ENCODE assay signal across 8 cellular contexts in the genomic region with DNA sequence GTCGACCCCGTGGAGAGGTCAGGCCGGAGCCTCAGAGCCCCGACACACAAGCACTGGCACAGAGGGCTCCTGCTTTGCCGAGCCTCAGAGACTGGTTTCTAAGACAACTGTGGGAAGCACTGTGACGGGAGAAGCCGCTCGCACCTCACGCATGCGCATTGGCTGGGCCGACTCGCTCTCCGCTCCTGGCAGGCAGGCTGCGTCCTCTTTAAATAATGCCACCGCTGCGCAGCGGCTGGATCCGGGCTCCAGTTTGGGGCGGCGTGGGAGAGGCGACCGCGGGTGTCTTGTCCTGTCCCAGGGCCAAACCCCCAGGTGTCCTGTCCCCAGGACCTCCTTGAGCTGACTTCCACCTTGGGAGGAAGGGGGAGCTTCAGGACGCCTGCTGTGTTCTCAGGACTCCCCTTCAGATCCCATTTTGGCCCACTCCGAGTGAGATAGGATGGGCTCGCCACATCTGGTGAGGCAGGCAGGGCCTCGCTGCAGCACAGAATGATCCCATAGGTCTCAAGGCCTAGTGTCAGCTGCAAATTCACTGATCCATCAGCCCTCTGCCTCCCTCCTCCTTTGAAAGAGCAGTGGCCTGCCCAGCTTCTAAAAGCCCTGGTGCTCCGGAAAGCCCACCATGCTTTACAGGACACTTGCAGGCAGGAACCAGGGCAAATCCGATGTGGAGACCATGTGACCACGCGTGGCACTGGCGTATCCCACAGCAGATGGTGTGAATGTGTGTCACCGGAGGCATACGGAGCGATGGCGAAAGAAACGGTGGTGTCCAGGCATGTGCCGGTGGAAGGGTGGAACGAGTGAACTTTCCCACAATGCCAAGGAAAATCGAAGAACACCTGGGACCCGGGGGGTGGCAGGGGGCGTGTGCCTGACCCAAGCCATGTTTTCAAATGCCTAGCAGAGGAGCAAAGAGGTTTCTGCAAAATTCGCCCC.
A peak's percentile ranks its signal among the peaks of the same experiment; 100 is the strongest.
DNase-seq lines count a peak whose midpoint lies in the region; ATAC-seq and TF ChIP-seq lines count a peak whose summit lies in the region.

No MANE protein-coding gene starts in this region.

- H3K4me3 ChIP-seq in HL-60 (replicated peaks; ENCODE audit: insufficient read depth, low read length), result no peak overlapping the region
- H3K4me3 ChIP-seq in PC-9, result peak overlapping the region; percentile 55; the same call in 1 of the 2 replicates
- H3K4me3 ChIP-seq in stomach, result peak overlapping the region; percentile 32 to 47 (median 36)

- H2AFZ ChIP-seq in PC-9, result peak overlapping the region; percentile 78; the same call in 1 of the 2 replicates

- H3K9me3 ChIP-seq in PC-9 (ENCODE audit: insufficient read depth, low read depth) (no peaks in the 10 kb centered on the region), stomach (no peaks in the 10 kb centered on the region)

- DNase-seq in D341Med (ENCODE audit: low spot score) (peak; percentile 84), HL-60 (ENCODE audit: low read depth in 1 of 2, low spot score in 1 of 2) (peak; percentile 46 to 74), PC-9 (peak; percentile 37 to 76), fibroblast of peridontal ligament (ENCODE audit: extremely low read depth) (peak; percentile 58), stomach (peak; percentile 78)
- DNase-seq in activated effector memory CD4-positive, alpha-beta T cell treated with anti-CD3 and anti-CD28 coated beads, Interleukin-2, amount 50 U/mL, for 16 hours, result peak; percentile 88
- DNase-seq in natural killer cell treated with Interleukin-12 subunit alpha and Interleukin-12 subunit beta and Interleukin-15 and Interleukin-18, amount 100 ng/mL, for 72 hours (ENCODE audit: low spot score), result peak; percentile 81

- H3K9me2 ChIP-seq in PC-9 (ENCODE audit: insufficient read depth), result no peaks in the 10 kb centered on the region

- peaks cover 10% of the 10 kb centered on the region; the same call in 1 of the 2 replicates for H3K4me1 ChIP-seq in PC-9 (replicated peaks; ENCODE audit: insufficient read depth)
- peaks cover 31 to 57% (median 52%) of the 10 kb centered on the region in 4 donors for H3K4me1 ChIP-seq in stomach

- peak in 1 of 2 donors; percentile 55 for ATAC-seq in natural killer cell treated with Interleukin-12 subunit alpha and Interleukin-12 subunit beta and Interleukin-15 and Interleukin-18, amount 100 ng/mL, for 72 hours
- no peak for ATAC-seq in HG03139 (IDR thresholded peaks at IDR 0.05; ENCODE audit: unreplicated experiment)

- no peaks in the 10 kb centered on the region for H4K20me1 ChIP-seq in PC-9 (ENCODE audit: insufficient read depth)

- peaks cover under 1% of the 10 kb centered on the region for H3K36me3 Mint-ChIP-seq in natural killer cell treated with Interleukin-12 subunit alpha and Interleukin-12 subunit beta and Interleukin-15 and Interleukin-18, amount 100 ng/mL, for 72 hours

- peak overlapping the region; percentile 68 for H3K4me3 Mint-ChIP-seq in natural killer cell treated with Interleukin-12 subunit alpha and Interleukin-12 subunit beta and Interleukin-15 and Interleukin-18, amount 100 ng/mL, for 72 hours

- peaks cover 42 to 53% of the 10 kb centered on the region in 2 donors for H3K4me1 Mint-ChIP-seq in natural killer cell treated with Interleukin-12 subunit alpha and Interleukin-12 subunit beta and Interleukin-15 and Interleukin-18, amount 100 ng/mL, for 72 hours (ENCODE audit: low read depth in 2 of 2)

- CTCF ChIA-PET in PC-9 (lab: Charles Lee), result no interaction called here

- H3K27ac ChIP-seq in HL-60 (replicated peaks) (no peak overlapping the region), PC-9 (no peak overlapping the region), stomach (no peak overlapping the region)

- H3K27me3 Mint-ChIP-seq in natural killer cell treated with Interleukin-12 subunit alpha and Interleukin-12 subunit beta and Interleukin-15 and Interleukin-18, amount 100 ng/mL, for 72 hours, result peaks cover 47 to 56% of the 10 kb centered on the region in 2 donors

- no peak for TF ChIP-seq POLR2A in stomach (IDR thresholded peaks at IDR 0.05)

- peak overlapping the region; percentile 84 for H3K4me2 ChIP-seq in PC-9

- intact Hi-C loops in PC-9 (cut with micrococcal nuclease; ENCODE audit: unreplicated experiment), result no loop called here
- intact Hi-C loops in stomach (cut with DNase I; ENCODE audit: low total_unique reads), result no loop called here

- BruUV-seq in PC-9 (replicated peaks; lab: Mats Ljungman, UMichigan), result no TSS peak

- WGBS in stomach, 5 donors, result 20 to 62% (median 23%) methylated on average over 19 to 43 of the region's 43 CpGs

- no peaks in the 10 kb centered on the region for H3K79me2 ChIP-seq in PC-9 (ENCODE audit: low read depth)

- no peaks in the 10 kb centered on the region for H3F3A ChIP-seq in PC-9 (ENCODE audit: insufficient read depth, low read depth)

- no peaks in the 10 kb centered on the region for H3K9me3 Mint-ChIP-seq in natural killer cell treated with Interleukin-12 subunit alpha and Interleukin-12 subunit beta and Interleukin-15 and Interleukin-18, amount 100 ng/mL, for 72 hours

- no peaks in the 10 kb centered on the region for H3K36me3 ChIP-seq in PC-9 (ENCODE audit: low read depth)
- no peaks in the 10 kb centered on the region for H3K36me3 ChIP-seq in stomach

- H3K27me3 ChIP-seq in HL-60 (ENCODE audit: insufficient read depth, poor library complexity, severe bottlenecking) (peaks cover 20% of the 10 kb centered on the region), PC-9 (ENCODE audit: insufficient read depth, low read depth) (no peaks in the 10 kb centered on the region; the same call in 1 of the 2 replicates), stomach (peaks cover 0 to 73% (median 21%) of the 10 kb centered on the region in 3 donors)

- H3K27ac Mint-ChIP-seq in natural killer cell treated with Interleukin-12 subunit alpha and Interleukin-12 subunit beta and Interleukin-15 and Interleukin-18, amount 100 ng/mL, for 72 hours, result no peak overlapping the region

- POLR2A ChIA-PET in PC-9 (lab: Charles Lee; ENCODE audit: unreplicated experiment), result no interaction called here

- TF ChIP-seq CTCF in HL-60 (IDR thresholded peaks at IDR 0.05; ENCODE audit: insufficient read depth, low read length) (no peak), PC-9 (conservative IDR thresholded peaks at IDR 0.05) (no peak), stomach (IDR thresholded peaks at IDR 0.05) (no peak)

- no peak for TF ChIP-seq EP300 in stomach (IDR thresholded peaks at IDR 0.05)
